Comparison of ENCODE assay signal across 17 cellular contexts in the genomic region with DNA sequence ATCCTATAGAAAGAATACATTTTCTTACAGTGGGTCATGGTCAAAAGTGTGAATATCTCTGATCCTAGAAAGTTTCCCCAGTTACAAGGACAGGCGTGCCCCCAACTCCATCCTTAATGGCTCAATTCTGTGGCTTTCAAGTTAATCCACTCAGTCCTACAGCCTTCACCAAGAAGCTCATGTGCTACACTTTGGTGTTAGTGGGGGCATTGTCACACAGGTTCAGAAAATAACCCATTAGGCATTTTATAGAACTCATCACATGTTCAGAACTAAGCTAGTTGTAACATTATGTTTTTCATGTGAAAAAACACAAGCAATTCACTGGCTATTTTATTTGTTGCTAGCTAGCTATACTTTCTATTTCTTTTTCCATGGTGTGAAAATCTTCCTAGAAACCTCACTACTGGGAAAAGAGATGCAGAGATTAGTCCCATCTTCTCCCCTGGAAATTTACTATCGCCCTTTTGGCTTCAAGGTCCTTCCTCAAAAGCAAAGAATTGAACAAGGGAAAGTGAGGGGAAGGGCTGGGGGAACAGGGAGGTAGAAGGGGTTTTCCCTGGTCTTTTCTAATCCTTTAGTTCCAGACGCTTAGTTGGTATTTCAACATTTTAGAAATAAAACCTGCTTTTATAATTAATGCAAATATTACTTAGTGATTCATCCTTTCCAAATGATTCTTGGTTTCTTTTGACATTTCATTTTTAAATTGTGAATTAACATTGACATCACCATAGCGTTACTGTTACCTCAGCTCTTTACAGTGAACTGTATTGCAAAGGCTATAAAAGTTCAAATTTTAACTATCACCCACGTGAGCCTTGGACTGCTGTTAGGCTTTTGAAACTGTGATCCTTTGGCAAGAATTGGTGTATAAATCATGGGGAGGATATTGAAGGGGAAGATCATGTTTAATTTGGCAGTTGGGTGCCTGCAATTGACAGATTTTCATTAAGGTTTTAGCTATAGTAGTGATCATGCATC. TPM values are rescaled to one million over a fixed set of nuclear protein-coding genes. Genes with fewer than 3 reads are reported as not detected.
DNase-seq lines count a peak whose midpoint lies in the region; ATAC-seq and TF ChIP-seq lines count a peak whose summit lies in the region.
"Had no signal": no experiment of that assay in that cellular context is flagged by ENCODE, and none has a peak within 500 bp of the region (broad histone marks: within the 10 kb centered on the region; RNA-seq: fewer than 3 reads in every experiment).

No MANE protein-coding gene starts in this region.

- H3K79me2 ChIP-seq in mesendoderm (ENCODE audit: control insufficient read depth, insufficient read depth, low read length) = no peaks in the 10 kb centered on the region

- POLR2A ChIA-PET in activated CD8-positive, alpha-beta T cell treated with anti-CD3 and anti-CD28 coated beads for 36 hours (lab: Charles Lee) = interaction anchor here (1.5 to 2.0 kb wide), 2 partner anchors 20 kb away, joined by 3 to 10 read pairs; a partner anchor contains a TSS

- peaks cover 7% of the 10 kb centered on the region for H3K36me3 Mint-ChIP-seq in activated naive CD4-positive, alpha-beta T cell treated with anti-CD3 and anti-CD28 coated beads for 36 hours (ENCODE audit: low read depth)
- peaks cover 55% of the 10 kb centered on the region for H3K36me3 Mint-ChIP-seq in activated CD8-positive, alpha-beta T cell treated with anti-CD3 and anti-CD28 coated beads for 36 hours (ENCODE audit: low read depth)

- no peaks in the 10 kb centered on the region for H3K36me3 ChIP-seq in mesendoderm (ENCODE audit: control insufficient read depth, insufficient read depth, low read length)

- intact Hi-C loops in activated naive CD4-positive, alpha-beta T cell treated with anti-CD3 and anti-CD28 coated beads for 36 hours (cut with micrococcal nuclease) = loop anchor here (1.0 to 10.0 kb wide), 3 partner anchors 13 to 1177 kb away; a partner anchor contains a TSS
- intact Hi-C loops in activated CD8-positive, alpha-beta T cell treated with anti-CD3 and anti-CD28 coated beads for 36 hours (cut with micrococcal nuclease) = no loop called here

- H3K4me3 Mint-ChIP-seq in activated naive CD4-positive, alpha-beta T cell treated with anti-CD3 and anti-CD28 coated beads for 36 hours = peak overlapping the region; percentile 28
- H3K4me3 Mint-ChIP-seq in activated CD8-positive, alpha-beta T cell treated with anti-CD3 and anti-CD28 coated beads for 36 hours = peak overlapping the region; percentile 48
- H3K4me3 Mint-ChIP-seq in stimulated activated naive CD8-positive, alpha-beta T cell treated with anti-CD3 and anti-CD28 coated beads, Interleukin-15, amount 100 ng/mL, for 72 hours = peak overlapping the region; percentile 64 to 68

- CTCF ChIA-PET in activated naive CD4-positive, alpha-beta T cell treated with anti-CD3 and anti-CD28 coated beads for 36 hours (lab: Charles Lee) = interaction anchor here (0.9 to 2.0 kb wide), 4 partner anchors 11 to 105 kb away, joined by 3 to 6 read pairs (median 4); no protein-coding TSS in a partner anchor
- CTCF ChIA-PET in activated CD8-positive, alpha-beta T cell treated with anti-CD3 and anti-CD28 coated beads for 36 hours (lab: Charles Lee) = interaction anchor here (0.9 to 1.6 kb wide), 3 partner anchors 15 to 24 kb away, joined by 3 to 5 read pairs (median 4); no protein-coding TSS in a partner anchor

- H3K4me1 Mint-ChIP-seq in activated naive CD4-positive, alpha-beta T cell treated with anti-CD3 and anti-CD28 coated beads for 36 hours (ENCODE audit: low read depth) = peaks cover 90% of the 10 kb centered on the region
- peaks cover 88% of the 10 kb centered on the region for H3K4me1 Mint-ChIP-seq in activated CD8-positive, alpha-beta T cell treated with anti-CD3 and anti-CD28 coated beads for 36 hours (ENCODE audit: low read depth)
- H3K4me1 Mint-ChIP-seq in stimulated activated naive CD8-positive, alpha-beta T cell treated with anti-CD3 and anti-CD28 coated beads, Interleukin-15, amount 100 ng/mL, for 72 hours = peaks cover 92% of the 10 kb centered on the region

- no peak overlapping the region for H4K5ac ChIP-seq in mesendoderm (ENCODE audit: low read length)

- no peak overlapping the region for H2BK15ac ChIP-seq in mesendoderm (replicated peaks; ENCODE audit: low read depth)

- H3K4me3 ChIP-seq in mesendoderm (ENCODE audit: low read length) = no peak overlapping the region
- H3K4me3 ChIP-seq: esophagus squamous epithelium, stomach had no signal

- no peak overlapping the region for H2AK5ac ChIP-seq in mesendoderm (ENCODE audit: low read length)

- no peak overlapping the region for H3K27ac ChIP-seq in mesendoderm (ENCODE audit: low read depth, low read length)
- H3K27ac ChIP-seq: esophagus squamous epithelium, stomach had no signal

- no peak overlapping the region for H3K18ac ChIP-seq in mesendoderm (ENCODE audit: low read length)

- no peak for DNase-seq in activated naive CD4-positive, alpha-beta T cell treated with anti-CD3 and anti-CD28 coated beads for 36 hours
- DNase-seq in activated naive CD4-positive, alpha-beta T cell (lab: John Stamatoyannopoulos, UW) = no peak
- no peak for DNase-seq in activated CD8-positive, alpha-beta T cell treated with anti-CD3 and anti-CD28 coated beads for 36 hours
- DNase-seq in left lobe of liver (ENCODE audit: low spot score) = no peak
- no peak for DNase-seq in stimulated activated naive CD8-positive, alpha-beta T cell treated with anti-CD3 and anti-CD28 coated beads, Interleukin-15, amount 100 ng/mL, for 72 hours
- DNase-seq in mesendoderm = no peak
- DNase-seq: activated CD4-positive, CD25-positive, alpha-beta regulatory T cell; amygdala; Calu3; esophagus squamous epithelium; NCI-H146; NCI-H2227 treated with DMSO at 0.1 percent for 48 hours; NK-92 treated with Interleukin-12 subunit alpha and Interleukin-12 subunit beta, amount 100 ng/mL, for 24 hours; stimulated activated CD4-positive, alpha-beta T cell treated with anti-CD3 and anti-CD28 coated beads, Interleukin-12 subunit alpha, Interleukin-12 subunit beta, amount 100 ng/mL, for 4 hours; stomach had no signal

- TF ChIP-seq CTCF in activated CD8-positive, alpha-beta T cell treated with anti-CD3 and anti-CD28 coated beads for 36 hours (IDR thresholded peaks at IDR 0.05) = no peak

- no CpG with 5 or more reads among the region's 5 CpGs for WGBS in mesendoderm (ENCODE audit: extremely low coverage, insufficient coverage, low lambda C conversion rate)

- H2BK5ac ChIP-seq in mesendoderm (ENCODE audit: low read length) = no peak overlapping the region

- H3K4me2 ChIP-seq in mesendoderm (ENCODE audit: low read length) = no peak overlapping the region

- H3K27ac Mint-ChIP-seq in activated naive CD4-positive, alpha-beta T cell treated with anti-CD3 and anti-CD28 coated beads for 36 hours = peak overlapping the region; percentile 75
- peak overlapping the region; percentile 86 for H3K27ac Mint-ChIP-seq in activated CD8-positive, alpha-beta T cell treated with anti-CD3 and anti-CD28 coated beads for 36 hours
- H3K27ac Mint-ChIP-seq in stimulated activated naive CD8-positive, alpha-beta T cell treated with anti-CD3 and anti-CD28 coated beads, Interleukin-15, amount 100 ng/mL, for 72 hours = peak overlapping the region; percentile 54 to 88

- H3K27me3 ChIP-seq in mesendoderm (ENCODE audit: insufficient read depth, low read length, poor library complexity) = no peaks in the 10 kb centered on the region
- H3K27me3 ChIP-seq: esophagus squamous epithelium, stomach had no signal

- no peak overlapping the region for H2BK120ac ChIP-seq in mesendoderm (ENCODE audit: low read depth, low read length)

- ATAC-seq in activated CD8-positive, alpha-beta T cell treated with anti-CD3 and anti-CD28 coated beads for 36 hours = peak; percentile 53
- peak; percentile 86 for ATAC-seq in left lobe of liver
- peak; percentile 66 for ATAC-seq in stimulated activated naive CD8-positive, alpha-beta T cell treated with anti-CD3 and anti-CD28 coated beads, Interleukin-15, amount 100 ng/mL, for 72 hours
- ATAC-seq in GM18519 (IDR thresholded peaks at IDR 0.05; ENCODE audit: low FRiP score, unreplicated experiment) = no peak
- ATAC-seq in GM18498 (IDR thresholded peaks at IDR 0.05; ENCODE audit: unreplicated experiment) = no peak

- no peak overlapping the region for H3K56ac ChIP-seq in mesendoderm (ENCODE audit: low read length)

- H3K79me1 ChIP-seq in mesendoderm (ENCODE audit: low read length) = no peaks in the 10 kb centered on the region

- no peak overlapping the region for H3K4ac ChIP-seq in mesendoderm (ENCODE audit: low read depth, low read length)

- no peak overlapping the region for H4K8ac ChIP-seq in mesendoderm (ENCODE audit: low read depth, low read length)

- H3K23ac ChIP-seq in mesendoderm (ENCODE audit: low read length) = no peak overlapping the region

- H3K9ac ChIP-seq in mesendoderm (ENCODE audit: low read length) = no peak overlapping the region

- H3K9me3 Mint-ChIP-seq in activated naive CD4-positive, alpha-beta T cell treated with anti-CD3 and anti-CD28 coated beads for 36 hours = no peaks in the 10 kb centered on the region
- H3K9me3 Mint-ChIP-seq in activated CD8-positive, alpha-beta T cell treated with anti-CD3 and anti-CD28 coated beads for 36 hours = no peaks in the 10 kb centered on the region
- no peaks in the 10 kb centered on the region for H3K9me3 Mint-ChIP-seq in stimulated activated naive CD8-positive, alpha-beta T cell treated with anti-CD3 and anti-CD28 coated beads, Interleukin-15, amount 100 ng/mL, for 72 hours

- no peaks in the 10 kb centered on the region for H3K4me1 ChIP-seq in mesendoderm (ENCODE audit: control insufficient read depth, low read depth, low read length)

- H3K27me3 Mint-ChIP-seq in activated naive CD4-positive, alpha-beta T cell treated with anti-CD3 and anti-CD28 coated beads for 36 hours (ENCODE audit: low read depth) = no peaks in the 10 kb centered on the region
- no peaks in the 10 kb centered on the region for H3K27me3 Mint-ChIP-seq in activated CD8-positive, alpha-beta T cell treated with anti-CD3 and anti-CD28 coated beads for 36 hours
- no peaks in the 10 kb centered on the region for H3K27me3 Mint-ChIP-seq in stimulated activated naive CD8-positive, alpha-beta T cell treated with anti-CD3 and anti-CD28 coated beads, Interleukin-15, amount 100 ng/mL, for 72 hours

RNA-seq across cellular contexts. Expression of a gene that starts 20.7 kb away (rescaled TPM):
- 100 to 1,000 TPM; 121 to 134 TPM for total RNA-seq in activated naive CD4-positive, alpha-beta T cell treated with anti-CD3 and anti-CD28 coated beads for 36 hours
- 100 to 1,000 TPM; 224 to 230 TPM for total RNA-seq in activated CD8-positive, alpha-beta T cell treated with anti-CD3 and anti-CD28 coated beads for 36 hours
- total RNA-seq in left lobe of liver = 15.6 TPM
- polyA plus RNA-seq in mesendoderm (2013, experiment 1 of 2) = 4.9 TPM
- 5.2 TPM for polyA plus RNA-seq in mesendoderm (2013, experiment 2 of 2)

Comparison
In these comparisons a context has a peak if more than half of its experiments do, and no peak if none do; other contexts are left out.
1. ATAC-seq: peak in activated CD8-positive, alpha-beta T cell treated with anti-CD3 and anti-CD28 coated beads for 36 hours (single experiment), left lobe of liver (single experiment) and stimulated activated naive CD8-positive, alpha-beta T cell treated with anti-CD3 and anti-CD28 coated beads, Interleukin-15, amount 100 ng/mL, for 72 hours (single experiment); none in GM18519 (single experiment) and GM18498 (single experiment).
2. Peak in every context shown above with its lines, with median percentiles within 50 percentile points of each other: H3K27ac Mint-ChIP-seq and H3K4me3 Mint-ChIP-seq.